ENCODE assay signal across 8 cellular contexts in genomic region chr22:50342651-50343540, GRCh38. TPM values are rescaled to one million over a fixed set of nuclear protein-coding genes. Genes with fewer than 3 reads are reported as not detected.
DNase-seq lines count a peak whose midpoint lies in the region; ATAC-seq and TF ChIP-seq lines count a peak whose summit lies in the region.

PPP6R2 (plus strand) TSS chr22:50343327; CDS start chr22:50393909, 50,582 bp downstream.

- peak within 1 kb of the TSS; percentile 100 for H3K4me2 ChIP-seq in neuronal stem cell (ENCODE audit: insufficient read depth, low read length, poor library complexity, severe bottlenecking)

- DNase-seq in CD1c-positive myeloid dendritic cell (ENCODE audit: extremely low spot score) = peak; percentile 96
- DNase-seq in HK-2 (ENCODE audit: unreplicated experiment) = peak; percentile 77
- DNase-seq in RWPE2 (ENCODE audit: low spot score) = no peak
- peak; percentile 85 for DNase-seq in activated gamma-delta T cell treated with Interleukin-2 at 50 U/mL for 16 hours
- peak; percentile 30 for DNase-seq in foreskin melanocyte
- peak; percentile 79 for DNase-seq in neuronal stem cell (ENCODE audit: low spot score)

- H2BK5ac ChIP-seq in neuronal stem cell (ENCODE audit: low read length) = peak within 1 kb of the TSS; percentile 39

- no peaks in the 10 kb centered on the region for H3K4me1 ChIP-seq in RWPE2 (ENCODE audit: insufficient read depth, poor library complexity, severe bottlenecking)
- H3K4me1 ChIP-seq in neuronal stem cell (ENCODE audit: control insufficient read depth in 2 of 2, insufficient read depth in 1 of 2, low read depth in 1 of 2, low read length in 2 of 2) = peaks cover 4 to 14% of the 10 kb centered on the region in 2 donors
- H3K4me1 ChIP-seq in subcutaneous abdominal adipose tissue (ENCODE audit: control insufficient read depth in 5 of 5, insufficient read depth in 5 of 5, low read length in 5 of 5) = peaks cover 0 to 28% (median 24%) of the 10 kb centered on the region in 5 donors

- H3K9me3 ChIP-seq in RWPE2 (ENCODE audit: severe bottlenecking) = no peaks in the 10 kb centered on the region
- peaks cover 0 to 24% of the 10 kb centered on the region in 2 donors for H3K9me3 ChIP-seq in neuronal stem cell (replicated peaks in 1 of 2; ENCODE audit: control insufficient read depth in 2 of 2, insufficient read depth in 1 of 2, low read depth in 1 of 2, low read length in 2 of 2)
- H3K9me3 ChIP-seq in subcutaneous abdominal adipose tissue (ENCODE audit: control insufficient read depth in 5 of 5, low read length in 5 of 5) = no peaks in the 10 kb centered on the region

- no peak within 1 kb of the TSS for H4K91ac ChIP-seq in neuronal stem cell (ENCODE audit: low read depth, low read length, poor library complexity)

- peaks cover 21% of the 10 kb centered on the region for H3K79me1 ChIP-seq in neuronal stem cell (ENCODE audit: low read depth, low read length)

- H3K4ac ChIP-seq in neuronal stem cell (ENCODE audit: low read length) = no peak within 1 kb of the TSS

- H2BK120ac ChIP-seq in neuronal stem cell (ENCODE audit: low read depth, low read length) = no peak within 1 kb of the TSS

- H3K9ac ChIP-seq in neuronal stem cell (ENCODE audit: low read depth, low read length, poor library complexity) (peak within 1 kb of the TSS; percentile 86), subcutaneous abdominal adipose tissue (ENCODE audit: low read length in 5 of 5) (peak within 1 kb of the TSS in 4 of 5 donors; percentile 78 to 96 (median 86))

- H3K36me3 ChIP-seq in RWPE2 (ENCODE audit: low read depth) (0 out of 2 replicates have a peak, but pooled peaks cover 3% of the 10 kb centered on the region), neuronal stem cell (replicated peaks in 1 of 2; ENCODE audit: control insufficient read depth in 2 of 2, insufficient read depth in 2 of 2, low read length in 2 of 2) (peaks cover 4 to 21% of the 10 kb centered on the region in 2 donors), subcutaneous abdominal adipose tissue (ENCODE audit: control insufficient read depth in 5 of 5, insufficient read depth in 5 of 5, low read length in 5 of 5) (no peaks in the 10 kb centered on the region)

- H3K27me3 ChIP-seq in RWPE2 (ENCODE audit: insufficient read depth, poor library complexity, severe bottlenecking) (no peaks in the 10 kb centered on the region), neuronal stem cell (ENCODE audit: control insufficient read depth in 3 of 3, insufficient read depth in 3 of 3, low read depth in 1 of 3, low read length in 3 of 3) (peaks cover 0 to 22% (median 0%) of the 10 kb centered on the region in 3 experiments), subcutaneous abdominal adipose tissue (ENCODE audit: control insufficient read depth in 5 of 5, insufficient read depth in 4 of 5, low read length in 5 of 5) (no peaks in the 10 kb centered on the region)

- no peak within 1 kb of the TSS for H4K8ac ChIP-seq in neuronal stem cell (ENCODE audit: low read depth, low read length)

- H3K4me3 ChIP-seq in RWPE2 (ENCODE audit: severe bottlenecking) = peak within 1 kb of the TSS; percentile 100
- H3K4me3 ChIP-seq in neuronal stem cell (ENCODE audit: low read length in 2 of 2) = peak within 1 kb of the TSS; percentile 64 to 99
- peak within 1 kb of the TSS; percentile 71 to 81 (median 74) for H3K4me3 ChIP-seq in subcutaneous abdominal adipose tissue (ENCODE audit: low read depth in 1 of 5, low read length in 5 of 5)

- ATAC-seq in GM19395 (IDR thresholded peaks at IDR 0.05; ENCODE audit: unreplicated experiment) = peak; percentile 66
- ATAC-seq in RWPE2 (ENCODE audit: low read depth) = peak; percentile 77

- no peak within 1 kb of the TSS for H2BK15ac ChIP-seq in neuronal stem cell (ENCODE audit: low read length)

- H2AFZ ChIP-seq in neuronal stem cell (ENCODE audit: low read length) = peak within 1 kb of the TSS; percentile 89

- WGBS in neuronal stem cell (ENCODE audit: extremely low coverage in 2 of 2, insufficient read length in 2 of 2, insufficient replicate concordance in 1 of 2), 2 donors = no CpG with 5 or more reads among the region's 87 CpGs

- H3K23ac ChIP-seq in neuronal stem cell (ENCODE audit: low read depth, low read length, poor library complexity) = no peak within 1 kb of the TSS

- H3K18ac ChIP-seq in neuronal stem cell (ENCODE audit: low read length) = peak within 1 kb of the TSS; percentile 91

- peak; percentile 82 for TF ChIP-seq CTCF in RWPE2 (IDR thresholded peaks at IDR 0.05; ENCODE audit: poor library complexity, severe bottlenecking)

- H2AK5ac ChIP-seq in neuronal stem cell (ENCODE audit: low read depth, low read length) = no peak within 1 kb of the TSS

- peak within 1 kb of the TSS; percentile 30 for H2BK12ac ChIP-seq in neuronal stem cell (ENCODE audit: low read length)

- H3K27ac ChIP-seq in RWPE2 (ENCODE audit: poor library complexity, severe bottlenecking) (peak within 1 kb of the TSS; percentile 79), neuronal stem cell (replicated peaks; ENCODE audit: low read length) (peak within 1 kb of the TSS; percentile 76), subcutaneous abdominal adipose tissue (ENCODE audit: low read depth, low read length) (peak within 1 kb of the TSS; percentile 75)

- no peak within 1 kb of the TSS for H3K14ac ChIP-seq in neuronal stem cell (ENCODE audit: low read length)

RNA-seq across cellular contexts. Expression of gene PPP6R2, which starts in this region (rescaled TPM):
- polyA plus RNA-seq in neuronal stem cell (2013, experiment 1 of 2) = 26.8 TPM
- 24.9 TPM for polyA plus RNA-seq in neuronal stem cell (2013, experiment 2 of 2)
